Comparison of ENCODE assay signal across 8 cellular contexts in genomic region chr3:48918388-48919214, GRCh38. TPM values are rescaled to one million over a fixed set of nuclear protein-coding genes. Genes with fewer than 3 reads are reported as not detected.
DNase-seq lines count a peak whose midpoint lies in the region; ATAC-seq and TF ChIP-seq lines count a peak whose summit lies in the region.

Gene ARIH2, plus strand, starts transcription at chr3:48918842. Its CDS starts 8,717 bp downstream, at chr3:48927559.

- intact Hi-C loops in heart left ventricle (cut with DNase I) (loop anchor here in 4 of 10 donors (1.0 to 10.0 kb wide), 5 partner anchors 20 to 71 kb away; partner anchors contain the start of genes SLC25A20 (in 3 of the 4) and PRKAR2A (in 1 of the 4)), posterior vena cava (cut with DNase I) (no loop called here), upper lobe of right lung (cut with DNase I) (no loop called here)

- ATAC-seq in HG02571 (IDR thresholded peaks at IDR 0.05; ENCODE audit: unreplicated experiment), result peak; percentile 79
- ATAC-seq in heart left ventricle, result peak; percentile 97 to 98 (median 98)
- peak; percentile 97 for ATAC-seq in upper lobe of right lung

- 0% methylated on average over 83 to 97 of the region's 97 CpGs for WGBS in adipose tissue, 3 donors
- 0 to 1% (median 0%) methylated on average over 37 to 97 of the region's 97 CpGs for WGBS in heart left ventricle, 4 donors

- peak; percentile 32 for TF ChIP-seq CTCF in GM12864 (IDR thresholded peaks at IDR 0.05; ENCODE audit: low read depth, low read length, missing control alignments)
- TF ChIP-seq CTCF in heart left ventricle (IDR thresholded peaks at IDR 0.05), result peak in 6 of 12 donors; percentile 6 to 35 (median 20)
- TF ChIP-seq CTCF in upper lobe of right lung (IDR thresholded peaks at IDR 0.05), result no peak

- H3K4me1 ChIP-seq in heart left ventricle (peaks cover 4 to 44% (median 29%) of the 10 kb centered on the region in 12 donors), upper lobe of right lung (peaks cover 17% of the 10 kb centered on the region)

- peak within 1 kb of the TSS; percentile 89 for H3K4me3 ChIP-seq in GM12864 (ENCODE audit: low read depth, low read length)
- peak within 1 kb of the TSS; percentile 64 to 100 (median 90) for H3K4me3 ChIP-seq in heart left ventricle
- H3K4me3 ChIP-seq in upper lobe of right lung, result peak within 1 kb of the TSS; percentile 95

- H3K9me3 ChIP-seq in heart left ventricle, result no peaks in the 10 kb centered on the region
- H3K9me3 ChIP-seq in upper lobe of right lung, result no peaks in the 10 kb centered on the region

- H3K27ac ChIP-seq in adipose tissue (ENCODE audit: low read depth, low read length) (peak within 1 kb of the TSS; percentile 73), heart left ventricle (peak within 1 kb of the TSS; percentile 93 to 99 (median 97)), upper lobe of right lung (peak within 1 kb of the TSS; percentile 96)

- TF ChIP-seq POLR2A in heart left ventricle (IDR thresholded peaks at IDR 0.05), result peak in 1 of 2 donors; percentile 85

- H3K36me3 ChIP-seq in heart left ventricle (peaks cover 0 to 21% (median 16%) of the 10 kb centered on the region in 9 donors), upper lobe of right lung (peaks cover 20% of the 10 kb centered on the region)

- H3K27me3 ChIP-seq in heart left ventricle (no peaks in the 10 kb centered on the region), upper lobe of right lung (no peaks in the 10 kb centered on the region)

- DNase-seq in GM12864 (ENCODE audit: low read depth), result peak; percentile 89
- peak; percentile 67 for DNase-seq in NCI-H1048 (lab: John Stamatoyannopoulos, UW)
- peak; percentile 83 for DNase-seq in T follicular helper cell (ENCODE audit: low read depth)
- peak; percentile 94 to 97 (median 95) for DNase-seq in heart left ventricle
- peak; percentile 98 for DNase-seq in posterior vena cava (ENCODE audit: low spot score)
- DNase-seq in upper lobe of right lung, result peak; percentile 97

RNA-seq across cellular contexts. Expression of gene ARIH2, which starts in this region (rescaled TPM):
- polyA plus RNA-seq in adipose tissue (10 to 100 TPM; 24.7 to 49.6 (median 48.2) TPM), heart left ventricle (10 to 100 TPM; 77.6 to 79.3 TPM)
- total RNA-seq in heart left ventricle (100 to 1,000 TPM in 8 of 9 donors, 10 to 100 TPM in 1; 87.7 to 223 (median 126) TPM), posterior vena cava (10 to 100 TPM; 59.2 to 84.6 TPM), upper lobe of right lung (88.1 TPM)

Comparison
In these comparisons a context has a peak if more than half of its experiments do, and no peak if none do; other contexts are left out.
1. Peak in every context shown above with its lines: DNase-seq, ATAC-seq, H3K4me3 ChIP-seq and H3K27ac ChIP-seq.